In the genomic region with DNA sequence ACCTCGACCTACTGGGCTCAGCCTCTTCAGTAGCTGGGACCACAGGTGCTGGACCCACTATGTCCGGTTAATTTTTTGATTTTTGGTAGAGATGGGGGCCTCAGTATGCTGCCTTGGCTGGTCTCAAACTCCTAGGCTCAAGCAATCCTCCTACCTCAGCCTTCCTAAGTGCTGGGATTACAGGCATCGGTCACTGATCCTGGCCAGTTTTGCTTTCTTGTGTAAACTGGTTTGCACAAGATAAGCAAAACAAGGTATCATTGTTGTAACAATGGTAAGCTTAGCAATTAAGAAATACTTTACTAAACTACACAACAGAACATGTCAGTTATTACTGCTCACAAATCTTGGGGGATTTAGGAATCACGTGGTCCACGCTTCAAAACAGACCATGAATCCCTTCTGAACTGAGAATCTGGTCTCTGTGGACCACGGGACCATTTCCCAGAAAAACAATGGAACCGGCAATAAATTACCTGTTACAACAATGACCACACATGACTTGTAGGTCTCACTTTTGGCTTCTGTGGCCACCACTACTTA, we compare ENCODE assay signal across 21 cellular contexts.
"Had no signal": no experiment of that assay in that cellular context is flagged by ENCODE, and none has a peak within 500 bp of the region (broad histone marks: within the 10 kb centered on the region; RNA-seq: fewer than 3 reads in every experiment).

No MANE protein-coding gene starts in this region.

- H3K4me1 ChIP-seq: adrenal gland, right lobe of liver had no signal

- H3K27me3 Mint-ChIP-seq: activated B cell treated with CpG ODN at 0.5 μM for 24 hours; activated CD4-positive, alpha-beta memory T cell treated with anti-CD3 and anti-CD28 coated beads, Interleukin-2, amount 10 ng/mL, durations not matched to agents 7 days and 5 days; activated CD8-positive, alpha-beta memory T cell treated with anti-CD3 and anti-CD28 coated beads, Interleukin-2, amount 10 ng/mL, durations not matched to agents 7 days and 5 days had no signal

- H3K4me3 Mint-ChIP-seq: activated B cell treated with CpG ODN at 0.5 μM for 24 hours; activated CD4-positive, alpha-beta memory T cell treated with anti-CD3 and anti-CD28 coated beads, Interleukin-2, amount 10 ng/mL, durations not matched to agents 7 days and 5 days; activated CD8-positive, alpha-beta memory T cell treated with anti-CD3 and anti-CD28 coated beads, Interleukin-2, amount 10 ng/mL, durations not matched to agents 7 days and 5 days had no signal

- H3K27me3 ChIP-seq: adrenal gland, cardiac muscle cell, dorsolateral prefrontal cortex, heart right ventricle, left lung, ovary, right lobe of liver, upper lobe of left lung had no signal

- H3K9me3 Mint-ChIP-seq: activated CD4-positive, alpha-beta memory T cell treated with anti-CD3 and anti-CD28 coated beads, Interleukin-2, amount 10 ng/mL, durations not matched to agents 7 days and 5 days had no signal

- H3K27ac Mint-ChIP-seq: activated B cell treated with CpG ODN at 0.5 μM for 24 hours; activated CD4-positive, alpha-beta memory T cell treated with anti-CD3 and anti-CD28 coated beads, Interleukin-2, amount 10 ng/mL, durations not matched to agents 7 days and 5 days; activated CD8-positive, alpha-beta memory T cell treated with anti-CD3 and anti-CD28 coated beads, Interleukin-2, amount 10 ng/mL, durations not matched to agents 7 days and 5 days; activated T-helper 2 cell treated with anti-CD3 and anti-CD28 coated beads, Interferon-gamma antibody, Interleukin-2, Interleukin-4, amounts not matched to agents 10 μg/mL and 5 μg/mL and 100 μg/mL, durations not matched to agents 14 hours and 24 hours and 36 hours had no signal

- H3K27ac ChIP-seq: adrenal gland, cardiac muscle cell, dorsolateral prefrontal cortex, heart right ventricle, left lung, ovary, right lobe of liver, thoracic aorta, upper lobe of left lung had no signal

- H3K36me3 ChIP-seq: adrenal gland, cardiac muscle cell, ovary, right lobe of liver, thoracic aorta had no signal

- H3K9me3 ChIP-seq: adrenal gland, heart right ventricle, left lung, ovary, right lobe of liver, thoracic aorta, upper lobe of left lung had no signal

- DNase-seq: activated B cell treated with CpG ODN at 0.5 μM for 24 hours; activated CD4-positive, alpha-beta memory T cell treated with anti-CD3 and anti-CD28 coated beads, Interleukin-2, amount 10 ng/mL, durations not matched to agents 7 days and 5 days; activated CD4-positive, alpha-beta T cell treated with anti-CD3 and anti-CD28 coated beads for 48 hours; activated CD8-positive, alpha-beta memory T cell treated with anti-CD3 and anti-CD28 coated beads, Interleukin-2, amount 10 ng/mL, durations not matched to agents 7 days and 5 days; activated naive CD4-positive, alpha-beta T cell treated with Interleukin-2 at 50 U/mL for 16 hours; activated T-cell treated with anti-CD3 and anti-CD28 coated beads, Interleukin-2, amount 50 U/mL, for 1 hour; adrenal gland; dorsolateral prefrontal cortex; heart right ventricle; left lung; ovary; right lobe of liver; small intestine; stimulated activated CD4-positive, alpha-beta T cell treated with anti-CD3 and anti-CD28 coated beads, Interleukin-15, amount 100 ng/mL, for 24 hours; stimulated activated CD4-positive, alpha-beta T cell treated with anti-CD3 and anti-CD28 coated beads, Interleukin-2, amount 100 ng/mL, for 48 hours; T-helper 9 cell; upper lobe of left lung had no signal

- H3K4me3 ChIP-seq: adrenal gland, cardiac muscle cell, dorsolateral prefrontal cortex, heart right ventricle, left lung, ovary, right lobe of liver, thoracic aorta, upper lobe of left lung had no signal

- ATAC-seq: activated CD8-positive, alpha-beta memory T cell treated with anti-CD3 and anti-CD28 coated beads, Interleukin-2, amount 10 ng/mL, durations not matched to agents 7 days and 5 days; heart right ventricle; left lung; right lobe of liver had no signal

- FAIRE-seq: colon, small intestine had no signal
